Comparison of ENCODE assay signal across 1 cellular context in the genomic region with DNA sequence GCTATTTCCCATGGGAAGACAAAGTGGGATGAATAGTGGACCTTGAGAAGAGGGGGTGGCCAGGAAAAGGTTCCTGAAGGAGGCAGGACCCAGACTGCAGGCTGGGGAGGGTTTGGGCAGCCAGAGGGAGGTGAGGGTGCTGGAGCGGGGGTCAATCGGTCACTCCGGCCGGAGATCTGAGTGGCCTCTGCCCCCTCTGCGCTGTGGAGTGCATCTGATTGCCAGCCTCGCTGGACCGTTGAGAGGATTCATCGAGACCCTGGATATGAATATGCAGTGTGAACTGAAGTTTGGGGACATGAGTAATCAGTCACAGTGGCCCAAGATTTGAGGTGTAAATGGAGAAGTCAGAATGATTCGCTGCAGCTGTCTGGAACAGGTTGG.
A peak's percentile ranks its signal among the peaks of the same experiment; 100 is the strongest.
TF ChIP-seq lines count a peak whose summit lies in the region.

No MANE protein-coding gene starts in this region.

TF ChIP-seq in GM12878, 131 proteins besides CTCF, POLR2A, EP300 and RAD21:
- no peak for TF ChIP-seq TBL1XR1 (IDR thresholded peaks at IDR 0.05; ENCODE audit: low read depth, low read length)
- TF ChIP-seq, protein P1, sequence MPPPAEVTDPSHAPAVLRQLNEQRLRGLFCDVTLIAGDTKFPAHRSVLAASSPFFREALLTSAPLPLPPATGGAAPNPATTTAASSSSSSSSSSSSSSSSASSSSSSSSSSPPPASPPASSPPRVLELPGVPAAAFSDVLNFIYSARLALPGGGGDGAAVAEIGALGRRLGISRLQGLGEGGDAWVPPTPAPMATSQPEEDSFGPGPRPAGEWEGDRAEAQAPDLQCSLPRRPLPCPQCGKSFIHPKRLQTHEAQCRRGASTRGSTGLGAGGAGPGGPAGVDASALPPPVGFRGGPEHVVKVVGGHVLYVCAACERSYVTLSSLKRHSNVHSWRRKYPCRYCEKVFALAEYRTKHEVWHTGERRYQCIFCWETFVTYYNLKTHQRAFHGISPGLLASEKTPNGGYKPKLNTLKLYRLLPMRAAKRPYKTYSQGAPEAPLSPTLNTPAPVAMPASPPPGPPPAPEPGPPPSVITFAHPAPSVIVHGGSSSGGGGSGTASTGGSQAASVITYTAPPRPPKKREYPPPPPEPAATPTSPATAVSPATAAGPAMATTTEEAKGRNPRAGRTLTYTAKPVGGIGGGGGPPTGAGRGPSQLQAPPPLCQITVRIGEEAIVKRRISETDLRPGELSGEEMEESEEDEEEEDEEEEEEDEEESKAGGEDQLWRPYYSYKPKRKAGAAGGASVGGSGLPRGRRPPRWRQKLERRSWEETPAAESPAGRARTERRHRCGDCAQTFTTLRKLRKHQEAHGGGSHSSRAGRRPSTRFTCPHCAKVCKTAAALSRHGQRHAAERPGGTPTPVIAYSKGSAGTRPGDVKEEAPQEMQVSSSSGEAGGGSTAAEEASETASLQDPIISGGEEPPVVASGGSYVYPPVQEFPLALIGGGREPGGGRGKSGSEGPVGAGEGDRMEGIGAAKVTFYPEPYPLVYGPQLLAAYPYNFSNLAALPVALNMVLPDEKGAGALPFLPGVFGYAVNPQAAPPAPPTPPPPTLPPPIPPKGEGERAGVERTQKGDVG (CRISPR knock-in tag; IDR thresholded peaks at IDR 0.05), result 0 out of 2 replicates have a peak, but pooled peaks have one; percentile 26
- TF ChIP-seq, protein P2, sequence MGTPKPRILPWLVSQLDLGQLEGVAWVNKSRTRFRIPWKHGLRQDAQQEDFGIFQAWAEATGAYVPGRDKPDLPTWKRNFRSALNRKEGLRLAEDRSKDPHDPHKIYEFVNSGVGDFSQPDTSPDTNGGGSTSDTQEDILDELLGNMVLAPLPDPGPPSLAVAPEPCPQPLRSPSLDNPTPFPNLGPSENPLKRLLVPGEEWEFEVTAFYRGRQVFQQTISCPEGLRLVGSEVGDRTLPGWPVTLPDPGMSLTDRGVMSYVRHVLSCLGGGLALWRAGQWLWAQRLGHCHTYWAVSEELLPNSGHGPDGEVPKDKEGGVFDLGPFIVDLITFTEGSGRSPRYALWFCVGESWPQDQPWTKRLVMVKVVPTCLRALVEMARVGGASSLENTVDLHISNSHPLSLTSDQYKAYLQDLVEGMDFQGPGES (IDR thresholded peaks at IDR 0.05), result no peak
- TF ChIP-seq ZNF217 (IDR thresholded peaks at IDR 0.05), result no peak
- no peak for TF ChIP-seq SMARCA5 (IDR thresholded peaks at IDR 0.05)
- no peak for TF ChIP-seq ZSCAN29 (IDR thresholded peaks at IDR 0.05)
- peak; percentile 9; the same call in 1 of the 3 replicates for TF ChIP-seq POU2F2 (IDR thresholded peaks at IDR 0.05; ENCODE audit: borderline replicate concordance, low read depth, low read length)
- no peak for TF ChIP-seq CHD1 (IDR thresholded peaks at IDR 0.05; ENCODE audit: low read depth, low read length)
- TF ChIP-seq, protein P3, sequence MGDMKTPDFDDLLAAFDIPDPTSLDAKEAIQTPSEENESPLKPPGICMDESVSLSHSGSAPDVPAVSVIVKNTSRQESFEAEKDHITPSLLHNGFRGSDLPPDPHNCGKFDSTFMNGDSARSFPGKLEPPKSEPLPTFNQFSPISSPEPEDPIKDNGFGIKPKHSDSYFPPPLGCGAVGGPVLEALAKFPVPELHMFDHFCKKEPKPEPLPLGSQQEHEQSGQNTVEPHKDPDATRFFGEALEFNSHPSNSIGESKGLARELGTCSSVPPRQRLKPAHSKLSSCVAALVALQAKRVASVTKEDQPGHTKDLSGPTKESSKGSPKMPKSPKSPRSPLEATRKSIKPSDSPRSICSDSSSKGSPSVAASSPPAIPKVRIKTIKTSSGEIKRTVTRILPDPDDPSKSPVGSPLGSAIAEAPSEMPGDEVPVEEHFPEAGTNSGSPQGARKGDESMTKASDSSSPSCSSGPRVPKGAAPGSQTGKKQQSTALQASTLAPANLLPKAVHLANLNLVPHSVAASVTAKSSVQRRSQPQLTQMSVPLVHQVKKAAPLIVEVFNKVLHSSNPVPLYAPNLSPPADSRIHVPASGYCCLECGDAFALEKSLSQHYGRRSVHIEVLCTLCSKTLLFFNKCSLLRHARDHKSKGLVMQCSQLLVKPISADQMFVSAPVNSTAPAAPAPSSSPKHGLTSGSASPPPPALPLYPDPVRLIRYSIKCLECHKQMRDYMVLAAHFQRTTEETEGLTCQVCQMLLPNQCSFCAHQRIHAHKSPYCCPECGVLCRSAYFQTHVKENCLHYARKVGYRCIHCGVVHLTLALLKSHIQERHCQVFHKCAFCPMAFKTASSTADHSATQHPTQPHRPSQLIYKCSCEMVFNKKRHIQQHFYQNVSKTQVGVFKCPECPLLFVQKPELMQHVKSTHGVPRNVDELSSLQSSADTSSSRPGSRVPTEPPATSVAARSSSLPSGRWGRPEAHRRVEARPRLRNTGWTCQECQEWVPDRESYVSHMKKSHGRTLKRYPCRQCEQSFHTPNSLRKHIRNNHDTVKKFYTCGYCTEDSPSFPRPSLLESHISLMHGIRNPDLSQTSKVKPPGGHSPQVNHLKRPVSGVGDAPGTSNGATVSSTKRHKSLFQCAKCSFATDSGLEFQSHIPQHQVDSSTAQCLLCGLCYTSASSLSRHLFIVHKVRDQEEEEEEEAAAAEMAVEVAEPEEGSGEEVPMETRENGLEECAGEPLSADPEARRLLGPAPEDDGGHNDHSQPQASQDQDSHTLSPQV (IDR thresholded peaks at IDR 0.05), result no peak
- TF ChIP-seq RELA (IDR thresholded peaks at IDR 0.05; ENCODE audit: borderline replicate concordance, partially characterized antibody), result no peak
